In genomic region chr9:135574331-135574730, GRCh38 we compare ENCODE assay signal across 27 cellular contexts. TPM values are rescaled to one million over a fixed set of nuclear protein-coding genes. Genes with fewer than 3 reads are reported as not detected.
"Had no signal": no experiment of that assay in that cellular context is flagged by ENCODE, and none has a peak within 500 bp of the region (broad histone marks: within the 10 kb centered on the region; RNA-seq: fewer than 3 reads in every experiment).

No MANE protein-coding gene starts in this region.

- H3K27me3 ChIP-seq: MG63, Peyer's patch, SJSA1 had no signal

- H3K4me1 ChIP-seq: breast epithelium, Peyer's patch, SJSA1 had no signal

- DNase-seq: activated B cell treated with CpG ODN at 0.5 μM for 24 hours; activated CD4-positive, alpha-beta T cell treated with anti-CD3 and anti-CD28 coated beads for 1 hour; activated CD4-positive, alpha-beta T cell treated with anti-CD3 and anti-CD28 coated beads, Interleukin-2, amount 10 ng/mL, durations not matched to agents 24 days and 14 days; activated CD8-positive, alpha-beta memory T cell treated with anti-CD3 and anti-CD28 coated beads, Interleukin-2, amount 50 U/mL, for 4 hours; activated CD8-positive, alpha-beta T cell treated with anti-CD3 and anti-CD28 coated beads for 36 hours; activated naive CD4-positive, alpha-beta T cell treated with anti-CD3 and anti-CD28 coated beads, Interleukin-2, amount 50 U/mL, for 16 hours; activated naive CD8-positive, alpha-beta T cell treated with anti-CD3 and anti-CD28 coated beads, Interleukin-2, amount 10 ng/mL, durations not matched to agents 7 days and 5 days; activated T-cell treated with anti-CD3 and anti-CD28 coated beads, Interleukin-2, amount 50 U/mL, for 72 hours; caudate nucleus; KG1; MG63; MV-4-11; NCI-H1105; NCI-H1436 treated with DMSO at 0.1 percent for 48 hours; NCI-H187; NCI-H2081; NCI-H510A treated with DMSO at 0.1 percent for 48 hours; NCI-H69; SHP77; T-helper 17 cell; T1000 had no signal

- H3K36me3 ChIP-seq: breast epithelium, MG63, Peyer's patch, SJSA1 had no signal

- H3K4me3 ChIP-seq: breast epithelium, MG63, Peyer's patch, SJSA1 had no signal

- H3K27me3 Mint-ChIP-seq: activated CD4-positive, alpha-beta T cell treated with anti-CD3 and anti-CD28 coated beads, Interleukin-2, amount 10 ng/mL, durations not matched to agents 24 days and 14 days; activated CD8-positive, alpha-beta T cell treated with anti-CD3 and anti-CD28 coated beads for 36 hours; T-helper 17 cell had no signal

- H3K36me3 Mint-ChIP-seq: activated naive CD8-positive, alpha-beta T cell treated with anti-CD3 and anti-CD28 coated beads, Interleukin-2, amount 10 ng/mL, durations not matched to agents 7 days and 5 days had no signal

- H3K27ac ChIP-seq: breast epithelium, Peyer's patch, SJSA1 had no signal

- H3K9me3 ChIP-seq: Peyer's patch, SJSA1 had no signal

- FAIRE-seq: TTC549 had no signal

- ATAC-seq: activated CD8-positive, alpha-beta T cell treated with anti-CD3 and anti-CD28 coated beads for 36 hours; activated T-cell treated with anti-CD3 and anti-CD28 coated beads, Interleukin-2, amount 50 U/mL, for 72 hours; T-helper 17 cell had no signal

- H3K4me3 Mint-ChIP-seq: activated B cell treated with CpG ODN at 0.5 μM for 24 hours; activated CD4-positive, alpha-beta T cell treated with anti-CD3 and anti-CD28 coated beads, Interleukin-2, amount 10 ng/mL, durations not matched to agents 24 days and 14 days; activated CD8-positive, alpha-beta T cell treated with anti-CD3 and anti-CD28 coated beads for 36 hours; activated naive CD8-positive, alpha-beta T cell treated with anti-CD3 and anti-CD28 coated beads, Interleukin-2, amount 10 ng/mL, durations not matched to agents 7 days and 5 days; activated T-cell treated with anti-CD3 and anti-CD28 coated beads, Interleukin-2, amount 50 U/mL, for 72 hours; T-helper 17 cell had no signal

- H3K9me3 Mint-ChIP-seq: activated CD4-positive, alpha-beta T cell treated with anti-CD3 and anti-CD28 coated beads, Interleukin-2, amount 10 ng/mL, durations not matched to agents 24 days and 14 days had no signal

- H3K27ac Mint-ChIP-seq: activated B cell treated with CpG ODN at 0.5 μM for 24 hours; activated CD4-positive, alpha-beta T cell treated with anti-CD3 and anti-CD28 coated beads, Interleukin-2, amount 10 ng/mL, durations not matched to agents 24 days and 14 days; activated CD8-positive, alpha-beta T cell treated with anti-CD3 and anti-CD28 coated beads for 36 hours; activated naive CD8-positive, alpha-beta T cell treated with anti-CD3 and anti-CD28 coated beads, Interleukin-2, amount 10 ng/mL, durations not matched to agents 7 days and 5 days; activated T-cell treated with anti-CD3 and anti-CD28 coated beads, Interleukin-2, amount 50 U/mL, for 72 hours; T-helper 17 cell had no signal

- H3K4me1 Mint-ChIP-seq: activated B cell treated with CpG ODN at 0.5 μM for 24 hours; activated CD4-positive, alpha-beta T cell treated with anti-CD3 and anti-CD28 coated beads, Interleukin-2, amount 10 ng/mL, durations not matched to agents 24 days and 14 days; activated naive CD8-positive, alpha-beta T cell treated with anti-CD3 and anti-CD28 coated beads, Interleukin-2, amount 10 ng/mL, durations not matched to agents 7 days and 5 days; T-helper 17 cell had no signal

RNA-seq across cellular contexts. Expression of gene PAEP, which starts 12.8 kb away (rescaled TPM):
- total RNA-seq: activated B cell treated with CpG ODN at 0.5 μM for 24 hours; activated CD4-positive, alpha-beta T cell treated with anti-CD3 and anti-CD28 coated beads, Interleukin-2, amount 10 ng/mL, durations not matched to agents 24 days and 14 days; activated CD8-positive, alpha-beta T cell treated with anti-CD3 and anti-CD28 coated beads for 36 hours; activated naive CD8-positive, alpha-beta T cell treated with anti-CD3 and anti-CD28 coated beads, Interleukin-2, amount 10 ng/mL, durations not matched to agents 7 days and 5 days; activated T-cell treated with anti-CD3 and anti-CD28 coated beads, Interleukin-2, amount 50 U/mL, for 72 hours; aorta; breast epithelium; LHCN-M2; Peyer's patch; SJSA1; T-helper 17 cell had no signal
- polyA plus RNA-seq: aorta had no signal

RNA-seq across cellular contexts. Expression of gene OBP2A, which starts 28.4 kb away (rescaled TPM):
- total RNA-seq: activated B cell treated with CpG ODN at 0.5 μM for 24 hours; activated CD4-positive, alpha-beta T cell treated with anti-CD3 and anti-CD28 coated beads, Interleukin-2, amount 10 ng/mL, durations not matched to agents 24 days and 14 days; activated CD8-positive, alpha-beta T cell treated with anti-CD3 and anti-CD28 coated beads for 36 hours; activated naive CD8-positive, alpha-beta T cell treated with anti-CD3 and anti-CD28 coated beads, Interleukin-2, amount 10 ng/mL, durations not matched to agents 7 days and 5 days; activated T-cell treated with anti-CD3 and anti-CD28 coated beads, Interleukin-2, amount 50 U/mL, for 72 hours; aorta; breast epithelium; LHCN-M2; Peyer's patch; SJSA1; T-helper 17 cell had no signal
- polyA plus RNA-seq: aorta had no signal

RNA-seq across cellular contexts. Expression of gene LCN1, which starts 53.1 kb away (rescaled TPM):
- total RNA-seq: activated B cell treated with CpG ODN at 0.5 μM for 24 hours; activated CD4-positive, alpha-beta T cell treated with anti-CD3 and anti-CD28 coated beads, Interleukin-2, amount 10 ng/mL, durations not matched to agents 24 days and 14 days; activated CD8-positive, alpha-beta T cell treated with anti-CD3 and anti-CD28 coated beads for 36 hours; activated naive CD8-positive, alpha-beta T cell treated with anti-CD3 and anti-CD28 coated beads, Interleukin-2, amount 10 ng/mL, durations not matched to agents 7 days and 5 days; activated T-cell treated with anti-CD3 and anti-CD28 coated beads, Interleukin-2, amount 50 U/mL, for 72 hours; breast epithelium; LHCN-M2; Peyer's patch; SJSA1; T-helper 17 cell had no signal
- polyA plus RNA-seq: aorta had no signal
